23 cellular contexts compared by ENCODE assay signal in the genomic region with DNA sequence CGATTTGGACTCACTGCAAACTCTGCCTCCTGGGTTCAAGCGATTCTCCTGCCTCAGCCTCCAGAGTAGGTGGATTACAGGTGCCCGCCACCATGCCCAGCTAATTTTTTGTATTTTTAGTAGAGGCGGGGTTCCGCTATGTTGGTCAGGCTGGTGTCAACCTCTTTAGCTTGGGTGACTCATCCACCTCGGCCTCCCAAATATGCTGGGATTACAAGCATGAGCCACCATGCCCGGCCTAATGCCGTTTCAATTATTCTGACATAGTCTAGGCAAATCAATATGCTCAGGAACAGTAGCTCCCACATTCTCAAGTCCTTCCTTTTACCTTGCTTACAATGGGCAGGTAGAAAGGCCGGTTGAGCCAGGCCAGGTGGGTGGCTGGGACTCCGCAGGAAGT.
"Had no signal": no experiment of that assay in that cellular context is flagged by ENCODE, and none has a peak within 500 bp of the region (broad histone marks: within the 10 kb centered on the region; RNA-seq: fewer than 3 reads in every experiment).

No MANE protein-coding gene starts in this region.

- H3K27me3 ChIP-seq: brain microvascular endothelial cell, neural progenitor cell had no signal

- H3K9me3 Mint-ChIP-seq: activated B cell treated with CpG ODN at 0.5 μM for 24 hours; activated CD4-positive, alpha-beta T cell treated with anti-CD3 and anti-CD28 coated beads, Interleukin-2, amount 10 ng/mL, durations not matched to agents 24 days and 14 days; central memory CD8-positive, alpha-beta T cell; immature natural killer cell; naive B cell; neural progenitor cell; T-helper 1 cell treated with Interleukin-12 subunit alpha and Interleukin-12 subunit beta and Interleukin-4 antibody, amounts not matched to agents 30 μg/mL and 1 μg/mL, for 36 hours had no signal

- ATAC-seq: activated CD8-positive, alpha-beta T cell treated with anti-CD3 and anti-CD28 coated beads, Interleukin-2, amount 10 ng/mL, durations not matched to agents 7 days and 5 days; left cardiac atrium; lower lobe of right lung; psoas muscle had no signal

- H3K4me1 ChIP-seq: lower lobe of right lung, psoas muscle had no signal

- H3K4me1 Mint-ChIP-seq: central memory CD8-positive, alpha-beta T cell; immature natural killer cell had no signal

- H3K9me3 ChIP-seq: lower lobe of right lung, psoas muscle had no signal

- H3K9ac ChIP-seq: neural progenitor cell had no signal

- H3K27ac Mint-ChIP-seq: activated B cell treated with CpG ODN at 0.5 μM for 24 hours; activated CD4-positive, alpha-beta T cell treated with anti-CD3 and anti-CD28 coated beads, Interleukin-2, amount 10 ng/mL, durations not matched to agents 24 days and 14 days; activated CD8-positive, alpha-beta T cell treated with anti-CD3 and anti-CD28 coated beads, Interleukin-2, amount 10 ng/mL, durations not matched to agents 7 days and 5 days; activated naive CD8-positive, alpha-beta T cell; immature natural killer cell; naive B cell; neural progenitor cell; T-helper 1 cell treated with Interleukin-12 subunit alpha and Interleukin-12 subunit beta and Interleukin-4 antibody, amounts not matched to agents 30 μg/mL and 1 μg/mL, for 36 hours had no signal

- H3K27me3 Mint-ChIP-seq: activated B cell treated with CpG ODN at 0.5 μM for 24 hours; activated CD4-positive, alpha-beta T cell treated with anti-CD3 and anti-CD28 coated beads, Interleukin-2, amount 10 ng/mL, durations not matched to agents 24 days and 14 days; activated naive CD8-positive, alpha-beta T cell; central memory CD8-positive, alpha-beta T cell; naive B cell had no signal

- H3K4me2 ChIP-seq: neural progenitor cell had no signal

- H3K36me3 Mint-ChIP-seq: activated naive CD8-positive, alpha-beta T cell; immature natural killer cell; neural progenitor cell had no signal

- H3K36me3 ChIP-seq: brain microvascular endothelial cell, lower lobe of right lung, neural progenitor cell had no signal

- H3K27ac ChIP-seq: brain microvascular endothelial cell, coronary artery, lower lobe of right lung, neural progenitor cell, psoas muscle had no signal

- DNase-seq: activated B cell treated with CpG ODN at 0.5 μM for 24 hours; activated CD4-positive, alpha-beta T cell treated with anti-CD3 and anti-CD28 coated beads, Interleukin-2, amount 10 ng/mL, durations not matched to agents 24 days and 14 days; activated CD8-positive, alpha-beta memory T cell treated with anti-CD3 and anti-CD28 coated beads, Interleukin-2, amount 50 U/mL, for 4 hours; activated CD8-positive, alpha-beta T cell treated with anti-CD3 and anti-CD28 coated beads, Interleukin-2, amount 10 ng/mL, durations not matched to agents 7 days and 5 days; activated gamma-delta T cell; activated T-cell treated with anti-CD3 and anti-CD28 coated beads, Interleukin-2, amount 50 U/mL, for 48 hours; amniotic stem cell; brain microvascular endothelial cell; effector CD8-positive, alpha-beta T cell; foreskin melanocyte; head of caudate nucleus; immature natural killer cell; left cardiac atrium; lower lobe of right lung; naive B cell; psoas muscle; stimulated activated CD4-positive, alpha-beta T cell treated with anti-CD3 and anti-CD28 coated beads, Interleukin-12 subunit alpha, Interleukin-12 subunit beta, amount 100 ng/mL, for 4 hours; stimulated activated CD4-positive, alpha-beta T cell treated with anti-CD3 and anti-CD28 coated beads, Interleukin-2, amount 100 ng/mL, for 24 hours had no signal

- H3K4me3 ChIP-seq: coronary artery, lower lobe of right lung, neural progenitor cell, psoas muscle had no signal

- H3K4me3 Mint-ChIP-seq: activated B cell treated with CpG ODN at 0.5 μM for 24 hours; activated CD4-positive, alpha-beta T cell treated with anti-CD3 and anti-CD28 coated beads, Interleukin-2, amount 10 ng/mL, durations not matched to agents 24 days and 14 days; activated CD8-positive, alpha-beta T cell treated with anti-CD3 and anti-CD28 coated beads, Interleukin-2, amount 10 ng/mL, durations not matched to agents 7 days and 5 days; activated naive CD8-positive, alpha-beta T cell; central memory CD8-positive, alpha-beta T cell; immature natural killer cell; naive B cell; neural progenitor cell; T-helper 1 cell treated with Interleukin-12 subunit alpha and Interleukin-12 subunit beta and Interleukin-4 antibody, amounts not matched to agents 30 μg/mL and 1 μg/mL, for 36 hours had no signal

- H2AFZ ChIP-seq: neural progenitor cell had no signal
